1 cellular context compared by ENCODE assay signal in genomic region chr6:30818426-30818841, GRCh38.
TF ChIP-seq lines count a peak whose summit lies in the region.

No MANE protein-coding gene starts in this region.

TF ChIP-seq in K562, 482 proteins besides CTCF, POLR2A, EP300 and RAD21 (continued from another document and continues in another):
- TF ChIP-seq AFF1 (IDR thresholded peaks at IDR 0.05; ENCODE audit: low read depth in 1 of 2, partially characterized antibody in 2 of 2) (peak in 1 of 2 experiments; percentile 66), MEF2D (tag; conservative IDR thresholded peaks at IDR 0.05; ENCODE audit: low read depth) (peak; percentile 64), ELF4 (CRISPR knock-in tag; IDR thresholded peaks at IDR 0.05) (peak; percentile 22; the same call in 1 of the 2 replicates), COPS2 (conservative IDR thresholded peaks at IDR 0.05) (no peak), KLF13 (tag; IDR thresholded peaks at IDR 0.05; ENCODE audit: borderline replicate concordance, low read depth) (peak; percentile 54; the same call in 1 of the 2 replicates), IRF1 (CRISPR knock-in tag; IDR thresholded peaks at IDR 0.05; ENCODE audit: borderline replicate concordance) (no peak), ZNF175 (CRISPR knock-in tag; IDR thresholded peaks at IDR 0.05; ENCODE audit: low read depth) (peak; percentile 90), DPF2 (IDR thresholded peaks at IDR 0.05) (peak; percentile 60), CEBPB (tag; IDR thresholded peaks at IDR 0.05) (peak; percentile 96), ZNF76 (CRISPR knock-in tag; IDR thresholded peaks at IDR 0.05; ENCODE audit: borderline replicate concordance) (no peak), MLLT1 (IDR thresholded peaks at IDR 0.05) (peak in 1 of 2 experiments; percentile 10; a peak in 1 of 4 replicates), ZNF316 (IDR thresholded peaks at IDR 0.05) (peak; percentile 78), MED1 (CRISPR knock-in tag; IDR thresholded peaks at IDR 0.05; ENCODE audit: borderline replicate concordance) (no peak), POLR2H (tag; IDR thresholded peaks at IDR 0.05; ENCODE audit: low read depth) (peak; percentile 65), WHSC1 (IDR thresholded peaks at IDR 0.05; ENCODE audit: low read length) (no peak), ZNF212 (CRISPR knock-in tag; IDR thresholded peaks at IDR 0.05) (no peak), SMARCA4 (IDR thresholded peaks at IDR 0.05) (peak; percentile 69; the same call in 1 of the 2 replicates), ATF4 (CRISPR knock-in tag; IDR thresholded peaks at IDR 0.05) (peak; percentile 53; the same call in 1 of the 2 replicates), CTBP1 (IDR thresholded peaks at IDR 0.05; ENCODE audit: borderline replicate concordance) (0 out of 2 replicates have a peak, but pooled peaks have one; percentile 29), ATF7 (IDR thresholded peaks at IDR 0.05) (peak; percentile 72), CEBPG (CRISPR knock-in tag; IDR thresholded peaks at IDR 0.05) (peak; percentile 90), CEBPG (tag; conservative IDR thresholded peaks at IDR 0.05 in 1 of 2, IDR thresholded peaks at IDR 0.05 in 1 of 2) (peak; percentile 97 to 98), RCOR1 (IDR thresholded peaks at IDR 0.05; ENCODE audit: borderline replicate concordance in 1 of 2, low read depth in 2 of 2, low read length in 2 of 2) (peak in 1 of 2 experiments; percentile 42; a peak in 1 of 4 replicates), ARID3B (CRISPR knock-in tag; IDR thresholded peaks at IDR 0.05; ENCODE audit: borderline replicate concordance) (no peak), PHF20 (IDR thresholded peaks at IDR 0.05; ENCODE audit: partially characterized antibody) (peak; percentile 53), ARID1B (IDR thresholded peaks at IDR 0.05) (peak; percentile 47; the same call in 1 of the 2 replicates), FOXK2 (conservative IDR thresholded peaks at IDR 0.05 in 1 of 2, IDR thresholded peaks at IDR 0.05 in 1 of 2; ENCODE audit: low read depth in 2 of 2) (peak; percentile 67 to 69), CGGBP1 (CRISPR knock-in tag; IDR thresholded peaks at IDR 0.05) (no peak), NCOA4 (IDR thresholded peaks at IDR 0.05; ENCODE audit: partially characterized antibody) (no peak), TEAD1 (CRISPR knock-in tag; IDR thresholded peaks at IDR 0.05) (peak in 1 of 2 experiments; percentile 31; a peak in 1 of 4 replicates), ATF2 (CRISPR knock-in tag; IDR thresholded peaks at IDR 0.05) (no peak), ZBTB40 (IDR thresholded peaks at IDR 0.05) (peak; percentile 46; the same call in 1 of the 2 replicates), ZBTB40 (CRISPR knock-in tag; IDR thresholded peaks at IDR 0.05) (no peak), SMAD3 (CRISPR knock-in tag; conservative IDR thresholded peaks at IDR 0.05) (0 out of 2 replicates have a peak, but pooled peaks have one; percentile 15), MECOM (CRISPR knock-in tag; IDR thresholded peaks at IDR 0.05) (0 out of 2 replicates have a peak, but pooled peaks have one; percentile 62), ZFPM2 (CRISPR knock-in tag; IDR thresholded peaks at IDR 0.05) (0 out of 2 replicates have a peak, but pooled peaks have one; percentile 3), NR2C2 (CRISPR knock-in tag; IDR thresholded peaks at IDR 0.05) (no peak), NR2C2 (tag; IDR thresholded peaks at IDR 0.05) (0 out of 2 replicates have a peak, but pooled peaks have one; percentile 21), MAFK (IDR thresholded peaks at IDR 0.05; ENCODE audit: low read length) (0 out of 2 replicates have a peak, but pooled peaks have one; percentile 40), SMARCE1 (IDR thresholded peaks at IDR 0.05) (peak; percentile 58; the same call in 1 of the 2 replicates), TRIM24 (IDR thresholded peaks at IDR 0.05) (peak; percentile 84 to 86; a peak in 2 of 4 replicates), EP400 (IDR thresholded peaks at IDR 0.05) (peak; percentile 55)
